Comparison of ENCODE assay signal across 13 cellular contexts in genomic region chr14:22466520-22466919, GRCh38.
DNase-seq lines count a peak whose midpoint lies in the region; ATAC-seq and TF ChIP-seq lines count a peak whose summit lies in the region.
"Had no signal": no experiment of that assay in that cellular context is flagged by ENCODE, and none has a peak within 500 bp of the region (broad histone marks: within the 10 kb centered on the region; RNA-seq: fewer than 3 reads in every experiment).

No MANE protein-coding gene starts in this region.

- H3K27ac ChIP-seq in caudate nucleus (ENCODE audit: low read depth, low read length): no peak overlapping the region
- H3K27ac ChIP-seq: BLaER1 treated with 17β-estradiol and CSF1 and Interleukin-3, amounts not matched to agents 10 nM and 100 nM; KMS-11 had no signal

- no peaks in the 10 kb centered on the region for H3K9me3 Mint-ChIP-seq in activated CD8-positive, alpha-beta T cell treated with anti-CD3 and anti-CD28 coated beads, Interleukin-2, amount 10 ng/mL, durations not matched to agents 7 days and 5 days (ENCODE audit: insufficient read depth)

- DNase-seq in GM10248 (ENCODE audit: extremely low spot score) (peak; percentile 45), GM20000 (ENCODE audit: low spot score) (peak; percentile 46), HS-5 (ENCODE audit: low read depth) (peak; percentile 6), epithelial cell of esophagus (ENCODE audit: low read depth) (peak; percentile 71), NCI-H69 (lab: John Stamatoyannopoulos, UW) (no peak), caudate nucleus (lab: John Stamatoyannopoulos, UW) (no peak)
- DNase-seq in activated CD4-positive, alpha-beta T cell treated with anti-CD3 and anti-CD28 coated beads, Interleukin-2, amount 50 U/mL, for 4 hours: no peak
- DNase-seq in activated CD8-positive, alpha-beta T cell treated with anti-CD3 and anti-CD28 coated beads, Interleukin-2, amount 10 ng/mL, durations not matched to agents 7 days and 5 days: no peak
- DNase-seq: head of caudate nucleus, midbrain, T-helper 2 cell had no signal

- H3K36me3 Mint-ChIP-seq in activated CD8-positive, alpha-beta T cell treated with anti-CD3 and anti-CD28 coated beads, Interleukin-2, amount 10 ng/mL, durations not matched to agents 7 days and 5 days (ENCODE audit: low read depth): no peaks in the 10 kb centered on the region

- POLR2A ChIA-PET in GM10248 (lab: Yijun Ruan, JAX): no interaction called here
- POLR2A ChIA-PET in activated CD8-positive, alpha-beta T cell treated with anti-CD3 and anti-CD28 coated beads, Interleukin-2, amount 10 ng/mL, durations not matched to agents 7 days and 5 days (lab: Charles Lee): no interaction called here

- CTCF ChIA-PET in GM10248 (lab: Yijun Ruan, JAX): interaction anchor here (2.8 to 4.6 kb wide), 4 partner anchors 76 to 147 kb away, joined by 14 to 58 read pairs (median 24); no protein-coding TSS in a partner anchor
- CTCF ChIA-PET in activated CD8-positive, alpha-beta T cell treated with anti-CD3 and anti-CD28 coated beads, Interleukin-2, amount 10 ng/mL, durations not matched to agents 7 days and 5 days (lab: Charles Lee): no interaction called here

- H3K4me3 Mint-ChIP-seq in activated CD8-positive, alpha-beta T cell treated with anti-CD3 and anti-CD28 coated beads, Interleukin-2, amount 10 ng/mL, durations not matched to agents 7 days and 5 days: no peak overlapping the region

- TF ChIP-seq CTCF in GM10248 (IDR thresholded peaks at IDR 0.05; ENCODE audit: control extremely low read depth, extremely low read depth, low read depth, missing control alignments) (no peak), GM20000 (IDR thresholded peaks at IDR 0.05; ENCODE audit: extremely low read depth, missing control alignments) (no peak), epithelial cell of esophagus (IDR thresholded peaks at IDR 0.05; ENCODE audit: insufficient read depth, low read depth, low read length, missing control alignments) (no peak)

- ATAC-seq in activated CD8-positive, alpha-beta T cell treated with anti-CD3 and anti-CD28 coated beads, Interleukin-2, amount 10 ng/mL, durations not matched to agents 7 days and 5 days: no peak

- no peaks in the 10 kb centered on the region for H3K4me1 Mint-ChIP-seq in activated CD8-positive, alpha-beta T cell treated with anti-CD3 and anti-CD28 coated beads, Interleukin-2, amount 10 ng/mL, durations not matched to agents 7 days and 5 days (ENCODE audit: low read depth)

- H3K27ac Mint-ChIP-seq in activated CD8-positive, alpha-beta T cell treated with anti-CD3 and anti-CD28 coated beads, Interleukin-2, amount 10 ng/mL, durations not matched to agents 7 days and 5 days: no peak overlapping the region

- H3K4me3 ChIP-seq in epithelial cell of esophagus (ENCODE audit: low read length): no peak overlapping the region
- H3K4me3 ChIP-seq: BLaER1 treated with 17β-estradiol and CSF1 and Interleukin-3, amounts not matched to agents 10 nM and 100 nM had no signal

- no peaks in the 10 kb centered on the region for H3K27me3 Mint-ChIP-seq in activated CD8-positive, alpha-beta T cell treated with anti-CD3 and anti-CD28 coated beads, Interleukin-2, amount 10 ng/mL, durations not matched to agents 7 days and 5 days (ENCODE audit: low read depth)

Comparison
In these comparisons a context has a peak if more than half of its experiments do, and no peak if none do; other contexts are left out.
1. DNase-seq: peak in GM10248 (single experiment), GM20000 (single experiment), HS-5 (single experiment) and epithelial cell of esophagus (single experiment); none in NCI-H69 (single experiment), activated CD4-positive, alpha-beta T cell treated with anti-CD3 and anti-CD28 coated beads, Interleukin-2, amount 50 U/mL, for 4 hours (0 of 2), activated CD8-positive, alpha-beta T cell treated with anti-CD3 and anti-CD28 coated beads, Interleukin-2, amount 10 ng/mL, durations not matched to agents 7 days and 5 days (single experiment) and caudate nucleus (0 of 61).